Comparison of ENCODE assay signal across 9 cellular contexts in the genomic region with DNA sequence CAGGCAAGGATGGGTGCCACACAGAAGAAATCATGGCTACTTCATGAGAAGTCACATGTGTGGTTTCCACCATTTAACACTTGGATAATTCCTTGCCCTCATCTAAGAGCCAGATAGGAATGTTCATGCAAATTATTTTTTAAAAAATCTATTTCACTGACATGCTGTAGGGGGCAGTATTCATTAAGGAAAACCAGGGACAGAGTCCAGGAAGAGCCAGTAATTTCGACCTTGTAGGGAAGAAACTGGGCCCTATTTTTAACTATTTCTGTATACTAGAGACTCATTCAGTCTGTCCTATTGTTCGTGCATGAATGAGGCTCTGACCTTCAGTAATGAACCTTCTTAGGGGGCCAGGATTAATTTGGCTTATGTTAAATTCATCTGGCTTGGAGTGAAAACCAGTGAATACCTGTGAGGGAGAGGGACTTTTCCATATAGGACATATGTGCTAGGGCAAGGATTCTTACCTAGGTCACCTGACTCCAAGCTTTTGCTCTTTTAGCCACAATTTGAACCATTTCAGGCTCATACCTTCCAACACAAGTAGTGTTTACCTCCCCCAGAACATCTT.
DNase-seq lines count a peak whose midpoint lies in the region; ATAC-seq, FAIRE-seq and TF ChIP-seq lines count a peak whose summit lies in the region.
"Had no signal": no experiment of that assay in that cellular context is flagged by ENCODE, and none has a peak within 500 bp of the region (broad histone marks: within the 10 kb centered on the region; RNA-seq: fewer than 3 reads in every experiment).

No MANE protein-coding gene starts in this region.

- no peaks in the 10 kb centered on the region for H3K36me3 ChIP-seq in left lung

- no peaks in the 10 kb centered on the region for H3K27me3 Mint-ChIP-seq in MCF 10A (ENCODE audit: insufficient read depth, unreplicated experiment)

- H3K27ac Mint-ChIP-seq in MCF 10A (ENCODE audit: low read depth, unreplicated experiment): no peak overlapping the region
- H3K27ac Mint-ChIP-seq: T-helper 1 cell treated with Interleukin-12 subunit alpha and Interleukin-12 subunit beta and Interleukin-4 antibody, amounts not matched to agents 30 μg/mL and 1 μg/mL, for 36 hours had no signal

- ATAC-seq in left lung: peak; percentile 71
- ATAC-seq in HG03469 (IDR thresholded peaks at IDR 0.05; ENCODE audit: unreplicated experiment): no peak

- CTCF ChIA-PET in MCF 10A (lab: Yijun Ruan, JAX): interaction anchor here (0.6 to 10.2 kb wide), 42 partner anchors 9 to 835 kb away, joined by 3 to 322 read pairs (median 5); no protein-coding TSS in a partner anchor

- POLR2A ChIA-PET in MCF 10A (lab: Yijun Ruan, JAX): interaction anchor here (0.7 to 1.3 kb wide), 4 partner anchors 105 to 448 kb away, joined by 3 read pairs; no protein-coding TSS in a partner anchor

- peaks cover 5% of the 10 kb centered on the region for H3K36me3 Mint-ChIP-seq in MCF 10A (ENCODE audit: insufficient read depth, unreplicated experiment)

- no TSS peak for BruUV-seq in MCF 10A (replicated peaks; lab: Mats Ljungman, UMichigan)

- H3K4me3 Mint-ChIP-seq in MCF 10A (ENCODE audit: unreplicated experiment): no peak overlapping the region
- H3K4me3 Mint-ChIP-seq: T-helper 1 cell treated with Interleukin-12 subunit alpha and Interleukin-12 subunit beta and Interleukin-4 antibody, amounts not matched to agents 30 μg/mL and 1 μg/mL, for 36 hours had no signal

- FAIRE-seq in GM19239 (lab: Jason Lieb, UNC): no peak

- H3K4me1 ChIP-seq in left lung: no peaks in the 10 kb centered on the region

- H3K9me3 ChIP-seq in left lung: no peaks in the 10 kb centered on the region

- no peak overlapping the region for H3K4me3 ChIP-seq in left lung

- peak; percentile 30; the same call in 1 of the 3 replicates for TF ChIP-seq CTCF in GM12872 (IDR thresholded peaks at IDR 0.05; ENCODE audit: insufficient read depth, low read depth, low read length)
- TF ChIP-seq CTCF in MCF 10A (IDR thresholded peaks at IDR 0.05; ENCODE audit: unreplicated experiment): peak; percentile 47
- peak; percentile 18 to 47 for TF ChIP-seq CTCF in left lung (IDR thresholded peaks at IDR 0.05)

- no peaks in the 10 kb centered on the region for H3K9me3 Mint-ChIP-seq in MCF 10A (ENCODE audit: unreplicated experiment)
- H3K9me3 Mint-ChIP-seq: T-helper 1 cell treated with Interleukin-12 subunit alpha and Interleukin-12 subunit beta and Interleukin-4 antibody, amounts not matched to agents 30 μg/mL and 1 μg/mL, for 36 hours had no signal

- intact Hi-C loops in MCF 10A (cut with micrococcal nuclease): loop anchor here (1.0 to 10.0 kb wide), 5 partner anchors 33 to 591 kb away; no protein-coding TSS in a partner anchor
- intact Hi-C loops in left lung (cut with DNase I): no loop called here

- no peaks in the 10 kb centered on the region for H3K27me3 ChIP-seq in left lung

- no peak overlapping the region for H3K27ac ChIP-seq in left lung

- DNase-seq in NCI-H2081 (lab: John Stamatoyannopoulos, UW) (peak; percentile 50 to 57), MCF 10A (ENCODE audit: unreplicated experiment) (peak; percentile 35), left lung (no peak), cerebellar nuclear complex (lab: John Stamatoyannopoulos, UW) (no peak), nucleus accumbens (lab: John Stamatoyannopoulos, UW) (no peak), GM19239 (ENCODE audit: insufficient read length, low spot score) (no peak)

- H3K4me1 Mint-ChIP-seq in MCF 10A (ENCODE audit: insufficient read depth, unreplicated experiment): no peaks in the 10 kb centered on the region

Comparison
In these comparisons a context has a peak if more than half of its experiments do, and no peak if none do; other contexts are left out.
1. DNase-seq: peak in NCI-H2081 (2 of 2) and MCF 10A (single experiment); none in left lung (0 of 2), cerebellar nuclear complex (0 of 2), nucleus accumbens (0 of 56) and GM19239 (single experiment).
2. Peak in every context shown above with its lines, with median percentiles within 50 percentile points of each other: CTCF ChIP-seq.